ENCODE assay signal across 14 cellular contexts in the genomic region with DNA sequence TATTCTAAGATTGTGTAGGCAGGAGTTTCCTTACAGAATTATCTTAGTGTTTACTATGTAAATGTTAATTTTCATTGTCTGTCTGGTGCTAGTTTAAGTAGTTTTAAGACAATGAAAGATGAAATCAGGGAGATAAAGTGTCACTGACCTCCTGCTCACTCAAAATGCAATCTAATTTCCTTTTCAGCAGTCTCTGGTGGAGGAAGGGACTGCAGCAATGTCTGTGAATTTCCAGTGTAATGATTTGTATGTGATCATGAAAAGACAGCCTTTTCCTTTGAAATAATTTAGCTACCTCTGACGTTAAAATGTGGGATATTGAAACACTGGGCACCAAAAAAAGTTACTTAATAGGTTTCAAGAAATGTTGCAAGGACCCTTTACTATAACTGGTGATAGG.
"Had no signal": no experiment of that assay in that cellular context is flagged by ENCODE, and none has a peak within 500 bp of the region (broad histone marks: within the 10 kb centered on the region; RNA-seq: fewer than 3 reads in every experiment).

No MANE protein-coding gene starts in this region.

- ATAC-seq: activated T-helper 17 cell treated with anti-CD3 and anti-CD28 coated beads, Interleukin-2, amount 50 U/mL, for 72 hours; heart right ventricle; T-helper 17 cell had no signal

- H3K9ac ChIP-seq: SK-N-SH had no signal

- H3K36me3 ChIP-seq: breast epithelium, heart right ventricle, sigmoid colon had no signal

- DNase-seq: activated CD4-positive, alpha-beta T cell treated with anti-CD3 and anti-CD28 coated beads, Interleukin-2, amount 10 ng/mL, durations not matched to agents 7 days and 5 days; activated naive CD4-positive, alpha-beta T cell treated with anti-CD3 and anti-CD28 coated beads, Interleukin-2, amount 50 U/mL, for 16 hours; activated T-cell treated with anti-CD3 and anti-CD28 coated beads for 4 hours; heart right ventricle; kidney; naive B cell; nucleus accumbens; sigmoid colon; SK-N-SH; stimulated activated CD4-positive, alpha-beta T cell treated with anti-CD3 and anti-CD28 coated beads, Interleukin-2, amount 100 ng/mL, for 48 hours; T-helper 17 cell had no signal

- H3K4me3 ChIP-seq: breast epithelium, heart right ventricle, sigmoid colon had no signal

- H3K27me3 ChIP-seq: breast epithelium, foreskin keratinocyte, heart right ventricle, sigmoid colon had no signal

- H3K4me1 ChIP-seq: breast epithelium, foreskin keratinocyte, heart right ventricle, sigmoid colon had no signal

- H3K9me3 ChIP-seq: breast epithelium, sigmoid colon, SK-N-SH had no signal

- H3K27ac ChIP-seq: breast epithelium, foreskin keratinocyte, heart right ventricle, sigmoid colon had no signal

- H3K4me2 ChIP-seq: SK-N-SH had no signal
